ENCODE assay signal across 9 cellular contexts in genomic region chr16:15777533-15778203, GRCh38.
DNase-seq lines count a peak whose midpoint lies in the region; ATAC-seq, FAIRE-seq and TF ChIP-seq lines count a peak whose summit lies in the region.
"Had no signal": no experiment of that assay in that cellular context is flagged by ENCODE, and none has a peak within 500 bp of the region (broad histone marks: within the 10 kb centered on the region; RNA-seq: fewer than 3 reads in every experiment).

No MANE protein-coding gene starts in this region.

- no peak for TF ChIP-seq EP300 in HepG2 (IDR thresholded peaks at IDR 0.05; ENCODE audit: low read depth in 2 of 2, low read length in 2 of 2)
- TF ChIP-seq EP300 in HepG2 (CRISPR knock-in tag; IDR thresholded peaks at IDR 0.05; ENCODE audit: borderline replicate concordance): no peak

- FAIRE-seq in HepG2 (lab: Jason Lieb, UNC): peak; percentile 91
- FAIRE-seq: colon had no signal

- 28% methylated on average over 11 of the region's 11 CpGs for WGBS in HepG2 (ENCODE audit: low lambda C conversion rate)
- 69% methylated on average over 9 of the region's 11 CpGs for WGBS in right lobe of liver (ENCODE audit: insufficient coverage, low coverage, low lambda C conversion rate, missing lambda C conversion rate)

- CTCF ChIA-PET in HepG2 (lab: Yijun Ruan, JAX; ENCODE audit: low intra/inter-chr PET ratio, low total read pairs): interaction anchor here (1.0 to 1.8 kb wide), 3 partner anchors 44 to 365 kb away, joined by 3 to 21 read pairs (median 5); no protein-coding TSS in a partner anchor
- CTCF ChIA-PET in activated CD8-positive, alpha-beta T cell treated with anti-CD3 and anti-CD28 coated beads, Interleukin-2, amount 10 ng/mL, durations not matched to agents 7 days and 5 days (lab: Charles Lee): interaction anchor here (0.8 to 3.1 kb wide), 4 partner anchors 12 to 365 kb away, joined by 3 to 12 read pairs (median 8); no protein-coding TSS in a partner anchor

- H3K4me1 ChIP-seq in HepG2 (ENCODE audit: insufficient read depth, low read length): peaks cover 11% of the 10 kb centered on the region; the same call in 1 of the 2 replicates
- H3K4me1 ChIP-seq in right lobe of liver: no peaks in the 10 kb centered on the region

- H3K36me3 Mint-ChIP-seq in activated CD8-positive, alpha-beta T cell treated with anti-CD3 and anti-CD28 coated beads, Interleukin-2, amount 10 ng/mL, durations not matched to agents 7 days and 5 days (ENCODE audit: low read depth): no peaks in the 10 kb centered on the region

- in situ Hi-C loops in HepG2 (cut with HindIII; ENCODE audit: extremely low pct_ligation_motif_present, low pct_unique_long_range_greater_than_20kb): loop anchor here (5.0 kb wide), 2 partner anchors 45 to 350 kb away; no protein-coding TSS in a partner anchor

- TF ChIP-seq POLR2A in HepG2 (IDR thresholded peaks at IDR 0.05; ENCODE audit: insufficient read depth in 1 of 2, low read depth in 2 of 2, low read length in 2 of 2) (no peak), right lobe of liver (IDR thresholded peaks at IDR 0.05) (no peak)

- TF ChIP-seq RAD21 in HepG2 (CRISPR knock-in tag; IDR thresholded peaks at IDR 0.05): peak; percentile 91

- H3K4me3 ChIP-seq in HepG2 (replicated peaks in 1 of 3; ENCODE audit: insufficient read depth in 1 of 3, low read depth in 2 of 3, low read length in 3 of 3): no peak overlapping the region
- H3K4me3 ChIP-seq in right lobe of liver: no peak overlapping the region

- no peak overlapping the region for H3K4me3 Mint-ChIP-seq in activated CD8-positive, alpha-beta T cell treated with anti-CD3 and anti-CD28 coated beads, Interleukin-2, amount 10 ng/mL, durations not matched to agents 7 days and 5 days

- H3K27ac ChIP-seq in HepG2 (ENCODE audit: extremely low read length, insufficient read depth, low read length): no peak overlapping the region
- H3K27ac ChIP-seq in right lobe of liver: no peak overlapping the region

- POLR2A ChIA-PET in HepG2 (lab: Yijun Ruan, JAX): no interaction called here
- POLR2A ChIA-PET in activated CD8-positive, alpha-beta T cell treated with anti-CD3 and anti-CD28 coated beads, Interleukin-2, amount 10 ng/mL, durations not matched to agents 7 days and 5 days (lab: Charles Lee): no interaction called here

- intact Hi-C loops in HepG2 (cut with micrococcal nuclease; ENCODE audit: unreplicated experiment): loop anchor here (1.0 kb wide), 1 partner anchor 45 kb away; no protein-coding TSS in a partner anchor
- intact Hi-C loops in right lobe of liver (cut with DNase I): loop anchor here in 1 of 2 donors (10.0 kb wide), 1 partner anchor 347 kb away; no protein-coding TSS in a partner anchor

- DNase-seq in HepG2 (ENCODE audit: low spot score): peak; percentile 85
- no peak for DNase-seq in right lobe of liver
- DNase-seq in NCI-H1092 treated with DMSO at 0.1 percent for 48 hours (lab: John Stamatoyannopoulos, UW): peak; percentile 46
- DNase-seq in activated CD8-positive, alpha-beta T cell treated with anti-CD3 and anti-CD28 coated beads, Interleukin-2, amount 10 ng/mL, durations not matched to agents 7 days and 5 days: peak; percentile 33
- DNase-seq in lung microvascular endothelial cell (ENCODE audit: low read depth in 2 of 2): peak; percentile 44 to 69
- DNase-seq in hypothalamus (lab: John Stamatoyannopoulos, UW): no peak

- no peaks in the 10 kb centered on the region for H3K9me3 Mint-ChIP-seq in activated CD8-positive, alpha-beta T cell treated with anti-CD3 and anti-CD28 coated beads, Interleukin-2, amount 10 ng/mL, durations not matched to agents 7 days and 5 days (ENCODE audit: insufficient read depth)

- no peak overlapping the region for H3K27ac Mint-ChIP-seq in activated CD8-positive, alpha-beta T cell treated with anti-CD3 and anti-CD28 coated beads, Interleukin-2, amount 10 ng/mL, durations not matched to agents 7 days and 5 days

- ATAC-seq in HepG2 (peak; percentile 97), right lobe of liver (no peak), HG03521 (IDR thresholded peaks at IDR 0.05; ENCODE audit: unreplicated experiment) (no peak), GM18511 (IDR thresholded peaks at IDR 0.05; ENCODE audit: unreplicated experiment) (no peak)
- ATAC-seq in activated CD8-positive, alpha-beta T cell treated with anti-CD3 and anti-CD28 coated beads, Interleukin-2, amount 10 ng/mL, durations not matched to agents 7 days and 5 days: peak; percentile 53

- no peak overlapping the region for H3K9ac ChIP-seq in HepG2 (ENCODE audit: insufficient read depth, low read depth, low read length)

- H4K20me1 ChIP-seq in HepG2 (ENCODE audit: insufficient read depth, low read length): no peaks in the 10 kb centered on the region

- H3K9me3 ChIP-seq in HepG2 (ENCODE audit: low read length) (no peaks in the 10 kb centered on the region), right lobe of liver (no peaks in the 10 kb centered on the region)

- H3K79me2 ChIP-seq in HepG2 (ENCODE audit: insufficient read depth, low read length): no peaks in the 10 kb centered on the region

- H3K4me1 Mint-ChIP-seq in activated CD8-positive, alpha-beta T cell treated with anti-CD3 and anti-CD28 coated beads, Interleukin-2, amount 10 ng/mL, durations not matched to agents 7 days and 5 days (ENCODE audit: low read depth): no peaks in the 10 kb centered on the region

- no peak overlapping the region for H2AFZ ChIP-seq in HepG2 (ENCODE audit: low read length)

- H3K27me3 ChIP-seq in HepG2 (ENCODE audit: control insufficient read depth in 1 of 2, insufficient read depth in 2 of 2, low read length in 2 of 2): peaks cover 0 to 21% of the 10 kb centered on the region in 2 experiments; a peak in 3 of 5 replicates
- H3K27me3 ChIP-seq in right lobe of liver: no peaks in the 10 kb centered on the region

- no peak overlapping the region for H3K4me2 ChIP-seq in HepG2 (ENCODE audit: low read depth, low read length)

- TF ChIP-seq CTCF in HepG2 (CRISPR knock-in tag; IDR thresholded peaks at IDR 0.05) (peak; percentile 91), right lobe of liver (IDR thresholded peaks at IDR 0.05) (no peak)

- peaks cover 8% of the 10 kb centered on the region for H3K27me3 Mint-ChIP-seq in activated CD8-positive, alpha-beta T cell treated with anti-CD3 and anti-CD28 coated beads, Interleukin-2, amount 10 ng/mL, durations not matched to agents 7 days and 5 days (ENCODE audit: low read depth)

- no TSS peak for BruUV-seq in HepG2 (replicated peaks; lab: Mats Ljungman, UMichigan)

- no peaks in the 10 kb centered on the region for H3K36me3 ChIP-seq in HepG2 (replicated peaks in 1 of 2; ENCODE audit: control insufficient read depth in 1 of 2, insufficient read depth in 2 of 2, low read length in 2 of 2)
- no peaks in the 10 kb centered on the region for H3K36me3 ChIP-seq in right lobe of liver

TF ChIP-seq in HepG2, 621 proteins besides CTCF, POLR2A, EP300 and RAD21 (continues in another document):
- TF ChIP-seq ZBTB44 (CRISPR knock-in tag; IDR thresholded peaks at IDR 0.05): no peak
- TF ChIP-seq GZF1 (CRISPR knock-in tag; IDR thresholded peaks at IDR 0.05): no peak
- no peak for TF ChIP-seq TFE3 (CRISPR knock-in tag; IDR thresholded peaks at IDR 0.05)
- no peak for TF ChIP-seq ZNF674 (CRISPR knock-in tag; IDR thresholded peaks at IDR 0.05; ENCODE audit: low read depth)
- TF ChIP-seq JDP2 (CRISPR knock-in tag; IDR thresholded peaks at IDR 0.05; ENCODE audit: borderline replicate concordance): no peak
- 0 out of 2 replicates have a peak, but pooled peaks have one; percentile 57 for TF ChIP-seq ARNTL (CRISPR knock-in tag; IDR thresholded peaks at IDR 0.05)
- peak; percentile 49; the same call in 1 of the 2 replicates for TF ChIP-seq ZBTB43 (CRISPR knock-in tag; conservative IDR thresholded peaks at IDR 0.05)
- 0 out of 2 replicates have a peak, but pooled peaks have one; percentile 15 for TF ChIP-seq ONECUT2 (CRISPR knock-in tag; IDR thresholded peaks at IDR 0.05)
- no peak for TF ChIP-seq ZNF550 (CRISPR knock-in tag; IDR thresholded peaks at IDR 0.05; ENCODE audit: borderline replicate concordance)
- no peak for TF ChIP-seq CHD2 (IDR thresholded peaks at IDR 0.05; ENCODE audit: low read depth, low read length)
- no peak for TF ChIP-seq ZNF777 (CRISPR knock-in tag; IDR thresholded peaks at IDR 0.05)

Comparison
In these comparisons a context has a peak if more than half of its experiments do, and no peak if none do; other contexts are left out.
1. ATAC-seq: peak in HepG2 (single experiment) and activated CD8-positive, alpha-beta T cell treated with anti-CD3 and anti-CD28 coated beads, Interleukin-2, amount 10 ng/mL, durations not matched to agents 7 days and 5 days (single experiment); none in right lobe of liver (0 of 4), HG03521 (single experiment) and GM18511 (single experiment).
2. DNase-seq: peak in HepG2 (single experiment), NCI-H1092 treated with DMSO at 0.1 percent for 48 hours (single experiment), activated CD8-positive, alpha-beta T cell treated with anti-CD3 and anti-CD28 coated beads, Interleukin-2, amount 10 ng/mL, durations not matched to agents 7 days and 5 days (single experiment) and lung microvascular endothelial cell (2 of 2); none in right lobe of liver (0 of 3) and hypothalamus (0 of 51).